Comparison of ENCODE assay signal across 1 cellular context in the genomic region with DNA sequence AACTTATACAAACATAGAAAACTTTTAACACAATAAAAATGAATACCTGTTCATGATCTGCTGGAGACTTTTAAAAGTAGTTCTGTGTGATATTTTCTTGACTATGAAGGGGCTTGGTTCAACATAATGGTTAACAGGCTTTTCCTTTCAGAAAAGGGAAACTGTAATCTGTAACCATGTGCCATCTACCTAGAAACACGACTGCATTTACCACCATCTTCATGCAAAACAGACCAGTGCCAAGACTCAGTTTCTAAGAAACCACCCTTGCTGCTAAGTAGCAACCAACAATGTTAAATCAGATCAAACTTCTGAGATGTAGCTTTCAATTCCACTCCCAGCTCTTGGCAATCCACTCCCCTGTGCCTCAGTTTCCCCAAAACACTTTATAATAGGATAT.
TF ChIP-seq lines count a peak whose summit lies in the region.

No MANE protein-coding gene starts in this region.

TF ChIP-seq in HepG2, 621 proteins besides CTCF, POLR2A, EP300 and RAD21:
- no peak for TF ChIP-seq ZNF629 (CRISPR knock-in tag; conservative IDR thresholded peaks at IDR 0.05)
- TF ChIP-seq TCF7L2 (IDR thresholded peaks at IDR 0.05; ENCODE audit: low read depth, low read length) = no peak
- TF ChIP-seq ETV5 (CRISPR knock-in tag; IDR thresholded peaks at IDR 0.05; ENCODE audit: borderline replicate concordance) = no peak
- no peak for TF ChIP-seq RAD51 (IDR thresholded peaks at IDR 0.05; ENCODE audit: borderline replicate concordance)
- no peak for TF ChIP-seq THAP11 (CRISPR knock-in tag; IDR thresholded peaks at IDR 0.05)
- no peak for TF ChIP-seq ZNF800 (CRISPR knock-in tag; IDR thresholded peaks at IDR 0.05)
- no peak for TF ChIP-seq SRSF1 (optimal IDR thresholded peaks at IDR 0.05; ENCODE audit: low read depth, low read length)
- TF ChIP-seq ZNF282 (IDR thresholded peaks at IDR 0.05; ENCODE audit: partially characterized antibody) = no peak
- TF ChIP-seq ZNF7 (CRISPR knock-in tag; IDR thresholded peaks at IDR 0.05) = no peak
- TF ChIP-seq ZNF276 (CRISPR knock-in tag; IDR thresholded peaks at IDR 0.05; ENCODE audit: low read depth) = no peak
